ENCODE assay signal across 1 cellular context in the genomic region with DNA sequence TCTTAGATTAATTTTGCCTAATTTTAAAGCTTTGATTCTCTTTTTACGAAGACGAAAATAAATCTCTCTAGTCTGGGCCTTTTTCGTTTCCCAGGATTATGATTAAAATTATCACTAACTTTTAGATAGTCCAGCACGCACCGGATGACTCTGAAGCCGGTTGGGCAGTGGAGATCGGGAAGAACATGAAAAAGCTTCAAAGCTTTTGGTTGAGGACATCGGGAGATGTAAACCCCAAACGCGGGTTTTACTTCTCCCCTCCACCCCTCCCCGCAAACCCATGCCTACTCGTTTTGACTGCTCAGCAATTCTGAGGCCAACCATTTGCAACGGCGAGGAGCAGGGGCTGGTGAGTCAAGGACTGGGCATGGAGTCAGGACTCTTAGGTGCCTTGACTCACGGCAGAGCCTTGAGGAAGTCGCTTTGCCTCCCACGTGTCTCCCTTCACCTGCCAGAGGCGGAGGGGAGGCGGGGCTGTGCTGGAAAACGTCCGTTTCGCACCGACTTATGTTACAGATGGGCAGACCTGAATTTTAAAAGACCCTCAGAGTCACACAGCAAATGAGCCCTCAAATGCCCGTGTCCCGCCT.
A peak's percentile ranks its signal among the peaks of the same experiment; 100 is the strongest.
TF ChIP-seq lines count a peak whose summit lies in the region.

No MANE protein-coding gene starts in this region.

TF ChIP-seq in HepG2, 621 proteins besides CTCF, POLR2A, EP300 and RAD21 (continued from another document and continues in another):
- TF ChIP-seq, protein P1, sequence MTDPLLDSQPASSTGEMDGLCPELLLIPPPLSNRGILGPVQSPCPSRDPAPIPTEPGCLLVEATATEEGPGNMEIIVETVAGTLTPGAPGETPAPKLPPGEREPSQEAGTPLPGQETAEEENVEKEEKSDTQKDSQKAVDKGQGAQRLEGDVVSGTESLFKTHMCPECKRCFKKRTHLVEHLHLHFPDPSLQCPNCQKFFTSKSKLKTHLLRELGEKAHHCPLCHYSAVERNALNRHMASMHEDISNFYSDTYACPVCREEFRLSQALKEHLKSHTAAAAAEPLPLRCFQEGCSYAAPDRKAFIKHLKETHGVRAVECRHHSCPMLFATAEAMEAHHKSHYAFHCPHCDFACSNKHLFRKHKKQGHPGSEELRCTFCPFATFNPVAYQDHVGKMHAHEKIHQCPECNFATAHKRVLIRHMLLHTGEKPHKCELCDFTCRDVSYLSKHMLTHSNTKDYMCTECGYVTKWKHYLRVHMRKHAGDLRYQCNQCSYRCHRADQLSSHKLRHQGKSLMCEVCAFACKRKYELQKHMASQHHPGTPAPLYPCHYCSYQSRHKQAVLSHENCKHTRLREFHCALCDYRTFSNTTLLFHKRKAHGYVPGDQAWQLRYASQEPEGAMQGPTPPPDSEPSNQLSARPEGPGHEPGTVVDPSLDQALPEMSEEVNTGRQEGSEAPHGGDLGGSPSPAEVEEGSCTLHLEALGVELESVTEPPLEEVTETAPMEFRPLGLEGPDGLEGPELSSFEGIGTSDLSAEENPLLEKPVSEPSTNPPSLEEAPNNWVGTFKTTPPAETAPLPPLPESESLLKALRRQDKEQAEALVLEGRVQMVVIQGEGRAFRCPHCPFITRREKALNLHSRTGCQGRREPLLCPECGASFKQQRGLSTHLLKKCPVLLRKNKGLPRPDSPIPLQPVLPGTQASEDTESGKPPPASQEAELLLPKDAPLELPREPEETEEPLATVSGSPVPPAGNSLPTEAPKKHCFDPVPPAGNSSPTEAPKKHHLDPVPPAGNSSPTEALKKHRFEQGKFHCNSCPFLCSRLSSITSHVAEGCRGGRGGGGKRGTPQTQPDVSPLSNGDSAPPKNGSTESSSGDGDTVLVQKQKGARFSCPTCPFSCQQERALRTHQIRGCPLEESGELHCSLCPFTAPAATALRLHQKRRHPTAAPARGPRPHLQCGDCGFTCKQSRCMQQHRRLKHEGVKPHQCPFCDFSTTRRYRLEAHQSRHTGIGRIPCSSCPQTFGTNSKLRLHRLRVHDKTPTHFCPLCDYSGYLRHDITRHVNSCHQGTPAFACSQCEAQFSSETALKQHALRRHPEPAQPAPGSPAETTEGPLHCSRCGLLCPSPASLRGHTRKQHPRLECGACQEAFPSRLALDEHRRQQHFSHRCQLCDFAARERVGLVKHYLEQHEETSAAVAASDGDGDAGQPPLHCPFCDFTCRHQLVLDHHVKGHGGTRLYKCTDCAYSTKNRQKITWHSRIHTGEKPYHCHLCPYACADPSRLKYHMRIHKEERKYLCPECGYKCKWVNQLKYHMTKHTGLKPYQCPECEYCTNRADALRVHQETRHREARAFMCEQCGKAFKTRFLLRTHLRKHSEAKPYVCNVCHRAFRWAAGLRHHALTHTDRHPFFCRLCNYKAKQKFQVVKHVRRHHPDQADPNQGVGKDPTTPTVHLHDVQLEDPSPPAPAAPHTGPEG (CRISPR knock-in tag; IDR thresholded peaks at IDR 0.05), result peak; percentile 25; the same call in 1 of the 2 replicates
- 0 out of 2 replicates have a peak, but pooled peaks have one; percentile 32 for TF ChIP-seq DR1 (CRISPR knock-in tag; IDR thresholded peaks at IDR 0.05)
- TF ChIP-seq, protein P2, sequence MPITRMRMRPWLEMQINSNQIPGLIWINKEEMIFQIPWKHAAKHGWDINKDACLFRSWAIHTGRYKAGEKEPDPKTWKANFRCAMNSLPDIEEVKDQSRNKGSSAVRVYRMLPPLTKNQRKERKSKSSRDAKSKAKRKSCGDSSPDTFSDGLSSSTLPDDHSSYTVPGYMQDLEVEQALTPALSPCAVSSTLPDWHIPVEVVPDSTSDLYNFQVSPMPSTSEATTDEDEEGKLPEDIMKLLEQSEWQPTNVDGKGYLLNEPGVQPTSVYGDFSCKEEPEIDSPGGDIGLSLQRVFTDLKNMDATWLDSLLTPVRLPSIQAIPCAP (CRISPR knock-in tag; IDR thresholded peaks at IDR 0.05; ENCODE audit: low read depth), result no peak
- TF ChIP-seq HNF4G (IDR thresholded peaks at IDR 0.05; ENCODE audit: borderline replicate concordance, low read depth, low read length), result no peak
- TF ChIP-seq HNF4G (CRISPR knock-in tag; IDR thresholded peaks at IDR 0.05; ENCODE audit: borderline replicate concordance, low read depth), result peak; percentile 42; the same call in 1 of the 2 replicates
- no peak for TF ChIP-seq TRIM24 (CRISPR knock-in tag; IDR thresholded peaks at IDR 0.05)
- TF ChIP-seq MXI1 (IDR thresholded peaks at IDR 0.05; ENCODE audit: borderline replicate concordance, low read depth, low read length), result peak; percentile 79; the same call in 1 of the 3 replicates
- no peak for TF ChIP-seq NCOA2 (CRISPR knock-in tag; IDR thresholded peaks at IDR 0.05)
- TF ChIP-seq NONO (IDR thresholded peaks at IDR 0.05), result no peak
- TF ChIP-seq NONO (CRISPR knock-in tag; conservative IDR thresholded peaks at IDR 0.05), result peak; percentile 7; the same call in 1 of the 2 replicates
- TF ChIP-seq, protein P3, sequence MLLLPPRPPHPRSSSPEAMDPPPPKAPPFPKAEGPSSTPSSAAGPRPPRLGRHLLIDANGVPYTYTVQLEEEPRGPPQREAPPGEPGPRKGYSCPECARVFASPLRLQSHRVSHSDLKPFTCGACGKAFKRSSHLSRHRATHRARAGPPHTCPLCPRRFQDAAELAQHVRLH (CRISPR knock-in tag; IDR thresholded peaks at IDR 0.05; ENCODE audit: borderline replicate concordance, low read depth), result 0 out of 2 replicates have a peak, but pooled peaks have one; percentile 11
- TF ChIP-seq, protein P4, sequence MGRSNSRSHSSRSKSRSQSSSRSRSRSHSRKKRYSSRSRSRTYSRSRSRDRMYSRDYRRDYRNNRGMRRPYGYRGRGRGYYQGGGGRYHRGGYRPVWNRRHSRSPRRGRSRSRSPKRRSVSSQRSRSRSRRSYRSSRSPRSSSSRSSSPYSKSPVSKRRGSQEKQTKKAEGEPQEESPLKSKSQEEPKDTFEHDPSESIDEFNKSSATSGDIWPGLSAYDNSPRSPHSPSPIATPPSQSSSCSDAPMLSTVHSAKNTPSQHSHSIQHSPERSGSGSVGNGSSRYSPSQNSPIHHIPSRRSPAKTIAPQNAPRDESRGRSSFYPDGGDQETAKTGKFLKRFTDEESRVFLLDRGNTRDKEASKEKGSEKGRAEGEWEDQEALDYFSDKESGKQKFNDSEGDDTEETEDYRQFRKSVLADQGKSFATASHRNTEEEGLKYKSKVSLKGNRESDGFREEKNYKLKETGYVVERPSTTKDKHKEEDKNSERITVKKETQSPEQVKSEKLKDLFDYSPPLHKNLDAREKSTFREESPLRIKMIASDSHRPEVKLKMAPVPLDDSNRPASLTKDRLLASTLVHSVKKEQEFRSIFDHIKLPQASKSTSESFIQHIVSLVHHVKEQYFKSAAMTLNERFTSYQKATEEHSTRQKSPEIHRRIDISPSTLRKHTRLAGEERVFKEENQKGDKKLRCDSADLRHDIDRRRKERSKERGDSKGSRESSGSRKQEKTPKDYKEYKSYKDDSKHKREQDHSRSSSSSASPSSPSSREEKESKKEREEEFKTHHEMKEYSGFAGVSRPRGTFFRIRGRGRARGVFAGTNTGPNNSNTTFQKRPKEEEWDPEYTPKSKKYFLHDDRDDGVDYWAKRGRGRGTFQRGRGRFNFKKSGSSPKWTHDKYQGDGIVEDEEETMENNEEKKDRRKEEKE (IDR thresholded peaks at IDR 0.05), result no peak
- TF ChIP-seq, protein P5, sequence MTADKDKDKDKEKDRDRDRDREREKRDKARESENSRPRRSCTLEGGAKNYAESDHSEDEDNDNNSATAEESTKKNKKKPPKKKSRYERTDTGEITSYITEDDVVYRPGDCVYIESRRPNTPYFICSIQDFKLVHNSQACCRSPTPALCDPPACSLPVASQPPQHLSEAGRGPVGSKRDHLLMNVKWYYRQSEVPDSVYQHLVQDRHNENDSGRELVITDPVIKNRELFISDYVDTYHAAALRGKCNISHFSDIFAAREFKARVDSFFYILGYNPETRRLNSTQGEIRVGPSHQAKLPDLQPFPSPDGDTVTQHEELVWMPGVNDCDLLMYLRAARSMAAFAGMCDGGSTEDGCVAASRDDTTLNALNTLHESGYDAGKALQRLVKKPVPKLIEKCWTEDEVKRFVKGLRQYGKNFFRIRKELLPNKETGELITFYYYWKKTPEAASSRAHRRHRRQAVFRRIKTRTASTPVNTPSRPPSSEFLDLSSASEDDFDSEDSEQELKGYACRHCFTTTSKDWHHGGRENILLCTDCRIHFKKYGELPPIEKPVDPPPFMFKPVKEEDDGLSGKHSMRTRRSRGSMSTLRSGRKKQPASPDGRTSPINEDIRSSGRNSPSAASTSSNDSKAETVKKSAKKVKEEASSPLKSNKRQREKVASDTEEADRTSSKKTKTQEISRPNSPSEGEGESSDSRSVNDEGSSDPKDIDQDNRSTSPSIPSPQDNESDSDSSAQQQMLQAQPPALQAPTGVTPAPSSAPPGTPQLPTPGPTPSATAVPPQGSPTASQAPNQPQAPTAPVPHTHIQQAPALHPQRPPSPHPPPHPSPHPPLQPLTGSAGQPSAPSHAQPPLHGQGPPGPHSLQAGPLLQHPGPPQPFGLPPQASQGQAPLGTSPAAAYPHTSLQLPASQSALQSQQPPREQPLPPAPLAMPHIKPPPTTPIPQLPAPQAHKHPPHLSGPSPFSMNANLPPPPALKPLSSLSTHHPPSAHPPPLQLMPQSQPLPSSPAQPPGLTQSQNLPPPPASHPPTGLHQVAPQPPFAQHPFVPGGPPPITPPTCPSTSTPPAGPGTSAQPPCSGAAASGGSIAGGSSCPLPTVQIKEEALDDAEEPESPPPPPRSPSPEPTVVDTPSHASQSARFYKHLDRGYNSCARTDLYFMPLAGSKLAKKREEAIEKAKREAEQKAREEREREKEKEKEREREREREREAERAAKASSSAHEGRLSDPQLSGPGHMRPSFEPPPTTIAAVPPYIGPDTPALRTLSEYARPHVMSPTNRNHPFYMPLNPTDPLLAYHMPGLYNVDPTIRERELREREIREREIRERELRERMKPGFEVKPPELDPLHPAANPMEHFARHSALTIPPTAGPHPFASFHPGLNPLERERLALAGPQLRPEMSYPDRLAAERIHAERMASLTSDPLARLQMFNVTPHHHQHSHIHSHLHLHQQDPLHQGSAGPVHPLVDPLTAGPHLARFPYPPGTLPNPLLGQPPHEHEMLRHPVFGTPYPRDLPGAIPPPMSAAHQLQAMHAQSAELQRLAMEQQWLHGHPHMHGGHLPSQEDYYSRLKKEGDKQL (CRISPR knock-in tag; IDR thresholded peaks at IDR 0.05; ENCODE audit: low read depth), result peak; percentile 32; the same call in 1 of the 2 replicates
- 0 out of 2 replicates have a peak, but pooled peaks have one; percentile 1 for TF ChIP-seq ZNF589 (CRISPR knock-in tag; conservative IDR thresholded peaks at IDR 0.05)
- no peak for TF ChIP-seq ZNF614 (CRISPR knock-in tag; IDR thresholded peaks at IDR 0.05; ENCODE audit: borderline replicate concordance)
- no peak for TF ChIP-seq ZNF337 (CRISPR knock-in tag; IDR thresholded peaks at IDR 0.05; ENCODE audit: borderline replicate concordance, low read depth)
- TF ChIP-seq POLR2G (IDR thresholded peaks at IDR 0.05; ENCODE audit: low read depth, low read length), result peak; percentile 38; the same call in 1 of the 2 replicates
- 0 out of 2 replicates have a peak, but pooled peaks have one; percentile 29 for TF ChIP-seq ZBTB20 (CRISPR knock-in tag; IDR thresholded peaks at IDR 0.05; ENCODE audit: borderline replicate concordance, low read depth)
- no peak; the same call in 1 of the 2 replicates for TF ChIP-seq ZNF607 (CRISPR knock-in tag; IDR thresholded peaks at IDR 0.05; ENCODE audit: borderline replicate concordance)
- TF ChIP-seq, protein P6, sequence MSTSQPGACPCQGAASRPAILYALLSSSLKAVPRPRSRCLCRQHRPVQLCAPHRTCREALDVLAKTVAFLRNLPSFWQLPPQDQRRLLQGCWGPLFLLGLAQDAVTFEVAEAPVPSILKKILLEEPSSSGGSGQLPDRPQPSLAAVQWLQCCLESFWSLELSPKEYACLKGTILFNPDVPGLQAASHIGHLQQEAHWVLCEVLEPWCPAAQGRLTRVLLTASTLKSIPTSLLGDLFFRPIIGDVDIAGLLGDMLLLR (CRISPR knock-in tag; IDR thresholded peaks at IDR 0.05), result peak; percentile 78; the same call in 1 of the 2 replicates
- TF ChIP-seq ZNF235 (CRISPR knock-in tag; IDR thresholded peaks at IDR 0.05; ENCODE audit: borderline replicate concordance), result 0 out of 2 replicates have a peak, but pooled peaks have one; percentile 83
- TF ChIP-seq KDM2A (CRISPR knock-in tag; IDR thresholded peaks at IDR 0.05; ENCODE audit: borderline replicate concordance, low read depth), result peak; percentile 6; the same call in 1 of the 2 replicates
- TF ChIP-seq ATRX (CRISPR knock-in tag; IDR thresholded peaks at IDR 0.05; ENCODE audit: borderline replicate concordance), result no peak
- TF ChIP-seq, protein P7, sequence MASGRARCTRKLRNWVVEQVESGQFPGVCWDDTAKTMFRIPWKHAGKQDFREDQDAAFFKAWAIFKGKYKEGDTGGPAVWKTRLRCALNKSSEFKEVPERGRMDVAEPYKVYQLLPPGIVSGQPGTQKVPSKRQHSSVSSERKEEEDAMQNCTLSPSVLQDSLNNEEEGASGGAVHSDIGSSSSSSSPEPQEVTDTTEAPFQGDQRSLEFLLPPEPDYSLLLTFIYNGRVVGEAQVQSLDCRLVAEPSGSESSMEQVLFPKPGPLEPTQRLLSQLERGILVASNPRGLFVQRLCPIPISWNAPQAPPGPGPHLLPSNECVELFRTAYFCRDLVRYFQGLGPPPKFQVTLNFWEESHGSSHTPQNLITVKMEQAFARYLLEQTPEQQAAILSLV (CRISPR knock-in tag; IDR thresholded peaks at IDR 0.05; ENCODE audit: borderline replicate concordance), result no peak
- TF ChIP-seq ONECUT2 (CRISPR knock-in tag; IDR thresholded peaks at IDR 0.05), result no peak
- TF ChIP-seq, protein P8, sequence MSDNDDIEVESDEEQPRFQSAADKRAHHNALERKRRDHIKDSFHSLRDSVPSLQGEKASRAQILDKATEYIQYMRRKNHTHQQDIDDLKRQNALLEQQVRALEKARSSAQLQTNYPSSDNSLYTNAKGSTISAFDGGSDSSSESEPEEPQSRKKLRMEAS (IDR thresholded peaks at IDR 0.05), result peak; percentile 73
- TF ChIP-seq SRSF9 (IDR thresholded peaks at IDR 0.05; ENCODE audit: borderline replicate concordance, insufficient read depth, low read depth, low read length, poor library complexity, severe bottlenecking), result no peak
- 0 out of 2 replicates have a peak, but pooled peaks have one; percentile 37 for TF ChIP-seq ZSCAN22 (CRISPR knock-in tag; IDR thresholded peaks at IDR 0.05)
- TF ChIP-seq, protein P9, sequence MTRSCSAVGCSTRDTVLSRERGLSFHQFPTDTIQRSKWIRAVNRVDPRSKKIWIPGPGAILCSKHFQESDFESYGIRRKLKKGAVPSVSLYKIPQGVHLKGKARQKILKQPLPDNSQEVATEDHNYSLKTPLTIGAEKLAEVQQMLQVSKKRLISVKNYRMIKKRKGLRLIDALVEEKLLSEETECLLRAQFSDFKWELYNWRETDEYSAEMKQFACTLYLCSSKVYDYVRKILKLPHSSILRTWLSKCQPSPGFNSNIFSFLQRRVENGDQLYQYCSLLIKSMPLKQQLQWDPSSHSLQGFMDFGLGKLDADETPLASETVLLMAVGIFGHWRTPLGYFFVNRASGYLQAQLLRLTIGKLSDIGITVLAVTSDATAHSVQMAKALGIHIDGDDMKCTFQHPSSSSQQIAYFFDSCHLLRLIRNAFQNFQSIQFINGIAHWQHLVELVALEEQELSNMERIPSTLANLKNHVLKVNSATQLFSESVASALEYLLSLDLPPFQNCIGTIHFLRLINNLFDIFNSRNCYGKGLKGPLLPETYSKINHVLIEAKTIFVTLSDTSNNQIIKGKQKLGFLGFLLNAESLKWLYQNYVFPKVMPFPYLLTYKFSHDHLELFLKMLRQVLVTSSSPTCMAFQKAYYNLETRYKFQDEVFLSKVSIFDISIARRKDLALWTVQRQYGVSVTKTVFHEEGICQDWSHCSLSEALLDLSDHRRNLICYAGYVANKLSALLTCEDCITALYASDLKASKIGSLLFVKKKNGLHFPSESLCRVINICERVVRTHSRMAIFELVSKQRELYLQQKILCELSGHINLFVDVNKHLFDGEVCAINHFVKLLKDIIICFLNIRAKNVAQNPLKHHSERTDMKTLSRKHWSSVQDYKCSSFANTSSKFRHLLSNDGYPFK (CRISPR knock-in tag; IDR thresholded peaks at IDR 0.05; ENCODE audit: borderline replicate concordance), result peak; percentile 72; the same call in 1 of the 2 replicates
- no peak for TF ChIP-seq ZNF660 (CRISPR knock-in tag; IDR thresholded peaks at IDR 0.05; ENCODE audit: borderline replicate concordance, low read depth)
- peak; percentile 40; the same call in 1 of the 2 replicates for TF ChIP-seq ZNF350 (CRISPR knock-in tag; IDR thresholded peaks at IDR 0.05; ENCODE audit: borderline replicate concordance, low read depth)
